In genomic region chr1:168148916-168149315, GRCh38 we compare ENCODE assay signal across 12 cellular contexts. TPM values are rescaled to one million over a fixed set of nuclear protein-coding genes. Genes with fewer than 3 reads are reported as not detected.
DNase-seq lines count a peak whose midpoint lies in the region; ATAC-seq and TF ChIP-seq lines count a peak whose summit lies in the region.
"Had no signal": no experiment of that assay in that cellular context is flagged by ENCODE, and none has a peak within 500 bp of the region (broad histone marks: within the 10 kb centered on the region; RNA-seq: fewer than 3 reads in every experiment).

No MANE protein-coding gene starts in this region.

- H3K4me1 Mint-ChIP-seq in HFFc6 (ENCODE audit: low read depth), result no peaks in the 10 kb centered on the region

- TF ChIP-seq CTCF in HFFc6 (IDR thresholded peaks at IDR 0.05), result no peak

- peaks cover 2% of the 10 kb centered on the region for H3K27me3 Mint-ChIP-seq in HFFc6 (ENCODE audit: insufficient read depth)

- no peaks in the 10 kb centered on the region for H3K27me3 ChIP-seq in adipocyte (replicated peaks; ENCODE audit: control insufficient read depth, insufficient read depth, low read length)
- H3K27me3 ChIP-seq: neutrophil had no signal

- H3K4me3 Mint-ChIP-seq in HFFc6, result no peak overlapping the region
- H3K4me3 Mint-ChIP-seq: GM23338 had no signal

- no peaks in the 10 kb centered on the region for H3K36me3 ChIP-seq in adipocyte (ENCODE audit: control insufficient read depth, insufficient read depth, low read length, severe bottlenecking)
- H3K36me3 ChIP-seq: neutrophil had no signal

- H3K9me3 ChIP-seq in adipocyte (ENCODE audit: control insufficient read depth, low read length), result no peaks in the 10 kb centered on the region
- H3K9me3 ChIP-seq: neutrophil had no signal

- H3K9me3 Mint-ChIP-seq in HFFc6, result no peaks in the 10 kb centered on the region
- H3K9me3 Mint-ChIP-seq: GM23338 had no signal

- H3K4me3 ChIP-seq in adipocyte (ENCODE audit: low read length), result no peak overlapping the region
- H3K4me3 ChIP-seq: GM23338, K562 had no signal

- DNase-seq in DMS 273 treated with DMSO at 0.1 percent for 48 hours (lab: John Stamatoyannopoulos, UW) (peak; percentile 12), adipocyte (ENCODE audit: low read depth) (peak; percentile 7), DMS53 treated with DMSO at 0.1 percent for 48 hours (lab: John Stamatoyannopoulos, UW; ENCODE audit: unreplicated experiment) (no peak), NCI-H226 (no peak), HFFc6 (no peak)
- DNase-seq in activated naive CD4-positive, alpha-beta T cell (lab: John Stamatoyannopoulos, UW), result no peak
- DNase-seq: Calu3 had no signal

- H3K9ac ChIP-seq in adipocyte (ENCODE audit: low read length), result no peak overlapping the region

- H3K4me1 ChIP-seq in adipocyte (ENCODE audit: control insufficient read depth, insufficient read depth, low read length), result no peaks in the 10 kb centered on the region

- no peaks in the 10 kb centered on the region for H3K36me3 Mint-ChIP-seq in HFFc6 (ENCODE audit: low read depth)

- no peak overlapping the region for H3K27ac Mint-ChIP-seq in HFFc6
- H3K27ac Mint-ChIP-seq: GM23338 had no signal

- ATAC-seq in GM19351 (IDR thresholded peaks at IDR 0.05; ENCODE audit: unreplicated experiment) (peak; percentile 70), HG03103 (IDR thresholded peaks at IDR 0.05; ENCODE audit: low read depth, unreplicated experiment) (peak; percentile 58)
- ATAC-seq: GM23338, K562 had no signal

RNA-seq across cellular contexts. Expression of gene GPR161, which starts 12.2 kb away (rescaled TPM):
- 10 to 100 TPM in 5 of 6 experiments, 1 to 10 TPM in 1; 9.3 to 14.5 (median 13.2) TPM for total RNA-seq in HFFc6 (2021; fragmentation: NEBNext Ultra II Directional; extraction: Animal tissue kit (Norgen Biotek cat#: 25700))

RNA-seq across cellular contexts. Expression of gene TIPRL, which starts 29.8 kb away (rescaled TPM):
- total RNA-seq in HFFc6 (2021; fragmentation: NEBNext Ultra II Directional; extraction: Animal tissue kit (Norgen Biotek cat#: 25700)), result 10 to 100 TPM; 38.8 to 46.2 (median 44.2) TPM

Comparison
In these comparisons a context has a peak if more than half of its experiments do, and no peak if none do; other contexts are left out.
1. DNase-seq: peak in DMS 273 treated with DMSO at 0.1 percent for 48 hours (single experiment) and adipocyte (single experiment); none in DMS53 treated with DMSO at 0.1 percent for 48 hours (single experiment), NCI-H226 (single experiment), HFFc6 (single experiment) and activated naive CD4-positive, alpha-beta T cell (0 of 4).